8 cellular contexts compared by ENCODE assay signal in genomic region chr11:47640506-47640905, GRCh38. TPM values are rescaled to one million over a fixed set of nuclear protein-coding genes. Genes with fewer than 3 reads are reported as not detected.
DNase-seq lines count a peak whose midpoint lies in the region; ATAC-seq and TF ChIP-seq lines count a peak whose summit lies in the region.
"Not testable (repeated sequence)": the region's sequence is repeated elsewhere in the genome, so short reads cannot be mapped to it uniquely, and the experiment has no call there.

No MANE protein-coding gene starts in this region.

- intact Hi-C loops in A673 (cut with micrococcal nuclease; ENCODE audit: unreplicated experiment) = loop anchor here (5.0 to 10.0 kb wide), 2 partner anchors 56 to 207 kb away; partner anchors contain the start of genes FAM180B and NUP160
- intact Hi-C loops in psoas muscle (cut with DNase I) = loop anchor here (5.0 kb wide), 2 partner anchors 127 to 207 kb away; partner anchors contain the start of genes FNBP4 (in 2 of the 2) and NUP160 (in 1 of the 2)

- 43 to 65% (median 54%) methylated on average over 6 of the region's 6 CpGs for WGBS in psoas muscle, 3 donors

- peak overlapping the region; percentile 82 for H3K9ac ChIP-seq in DND-41 (ENCODE audit: low read depth, low read length)

- H3K4me1 ChIP-seq in A673 (ENCODE audit: insufficient read depth, low read length, poor library complexity, severe bottlenecking) (peaks cover 15% of the 10 kb centered on the region), DND-41 (ENCODE audit: insufficient read depth, low read length) (peaks cover 32% of the 10 kb centered on the region), psoas muscle (peaks cover 12% of the 10 kb centered on the region)

- peaks cover 27% of the 10 kb centered on the region for H3K4me1 Mint-ChIP-seq in activated CD4-positive, alpha-beta T cell treated with anti-CD3 and anti-CD28 coated beads, Interleukin-2, amount 10 ng/mL, durations not matched to agents 7 days and 5 days
- peaks cover 21% of the 10 kb centered on the region for H3K4me1 Mint-ChIP-seq in activated naive CD8-positive, alpha-beta T cell treated with anti-CD3 and anti-CD28 coated beads, Interleukin-2, amount 10 ng/mL, durations not matched to agents 7 days and 5 days

- peaks cover 43% of the 10 kb centered on the region for H3K79me2 ChIP-seq in DND-41 (ENCODE audit: insufficient read depth, low read length)

- H2AFZ ChIP-seq in DND-41 (ENCODE audit: low read depth, low read length) = not testable (repeated sequence)

- H3K27ac ChIP-seq in A673 (ENCODE audit: low read depth, low read length, poor library complexity, severe bottlenecking) = peak overlapping the region; percentile 79
- not testable (repeated sequence) for H3K27ac ChIP-seq in DND-41 (ENCODE audit: low read length)
- H3K27ac ChIP-seq in psoas muscle = peak overlapping the region; percentile 95

- H3K36me3 ChIP-seq in A673 (ENCODE audit: insufficient read depth, low read length, poor library complexity, severe bottlenecking) = peaks cover 30% of the 10 kb centered on the region
- peaks cover 43% of the 10 kb centered on the region for H3K36me3 ChIP-seq in DND-41 (ENCODE audit: insufficient read depth, low read length)
- peaks cover 2 to 42% of the 10 kb centered on the region in 2 donors for H3K36me3 ChIP-seq in psoas muscle (ENCODE audit: insufficient read depth in 1 of 2, low read depth in 1 of 2)

- peaks cover 28% of the 10 kb centered on the region for H3K36me3 Mint-ChIP-seq in activated CD4-positive, alpha-beta T cell treated with anti-CD3 and anti-CD28 coated beads, Interleukin-2, amount 10 ng/mL, durations not matched to agents 7 days and 5 days (ENCODE audit: low read depth)
- peaks cover 15% of the 10 kb centered on the region for H3K36me3 Mint-ChIP-seq in activated naive CD8-positive, alpha-beta T cell treated with anti-CD3 and anti-CD28 coated beads, Interleukin-2, amount 10 ng/mL, durations not matched to agents 7 days and 5 days

- not testable (repeated sequence) for H4K20me1 ChIP-seq in DND-41 (ENCODE audit: insufficient read depth, low read length)

- peak overlapping the region; percentile 100 for H3K4me3 Mint-ChIP-seq in activated CD4-positive, alpha-beta T cell treated with anti-CD3 and anti-CD28 coated beads, Interleukin-2, amount 10 ng/mL, durations not matched to agents 7 days and 5 days
- H3K4me3 Mint-ChIP-seq in activated naive CD8-positive, alpha-beta T cell treated with anti-CD3 and anti-CD28 coated beads, Interleukin-2, amount 10 ng/mL, durations not matched to agents 7 days and 5 days = peak overlapping the region; percentile 95

- not testable (repeated sequence) for DNase-seq in A673 (ENCODE audit: low spot score); DND-41; NB4 (ENCODE audit: low read depth); activated CD4-positive, alpha-beta T cell treated with anti-CD3 and anti-CD28 coated beads, Interleukin-2, amount 10 ng/mL, durations not matched to agents 7 days and 5 days; activated naive CD8-positive, alpha-beta T cell treated with anti-CD3 and anti-CD28 coated beads, Interleukin-2, amount 10 ng/mL, durations not matched to agents 7 days and 5 days; psoas muscle
- DNase-seq in fibroblast of gingiva (ENCODE audit: low read depth) = peak; percentile 47
- DNase-seq in medulla oblongata (ENCODE audit: extremely low spot score) = peak; percentile 30

- peak overlapping the region; percentile 74 for H3K4me2 ChIP-seq in DND-41 (ENCODE audit: insufficient read depth, low read length)

- not testable (repeated sequence) for H3K9me3 Mint-ChIP-seq in activated CD4-positive, alpha-beta T cell treated with anti-CD3 and anti-CD28 coated beads, Interleukin-2, amount 10 ng/mL, durations not matched to agents 7 days and 5 days; activated naive CD8-positive, alpha-beta T cell treated with anti-CD3 and anti-CD28 coated beads, Interleukin-2, amount 10 ng/mL, durations not matched to agents 7 days and 5 days

- ATAC-seq in DND-41 (ENCODE audit: insufficient read depth, low read depth); activated naive CD8-positive, alpha-beta T cell treated with anti-CD3 and anti-CD28 coated beads, Interleukin-2, amount 10 ng/mL, durations not matched to agents 7 days and 5 days (ENCODE audit: low read depth); psoas muscle: not testable (repeated sequence)

- TF ChIP-seq POLR2A in NB4 (IDR thresholded peaks at IDR 0.05; ENCODE audit: extremely low read depth, insufficient read length) = not testable (repeated sequence)

- H3K9me3 ChIP-seq in A673 (ENCODE audit: low read depth, low read length, poor library complexity, severe bottlenecking); DND-41 (ENCODE audit: insufficient read depth, low read length, severe bottlenecking); psoas muscle: not testable (repeated sequence)

- not testable (repeated sequence) for H3K27ac Mint-ChIP-seq in activated CD4-positive, alpha-beta T cell treated with anti-CD3 and anti-CD28 coated beads, Interleukin-2, amount 10 ng/mL, durations not matched to agents 7 days and 5 days; activated naive CD8-positive, alpha-beta T cell treated with anti-CD3 and anti-CD28 coated beads, Interleukin-2, amount 10 ng/mL, durations not matched to agents 7 days and 5 days

- not testable (repeated sequence) for H3K27me3 Mint-ChIP-seq in activated CD4-positive, alpha-beta T cell treated with anti-CD3 and anti-CD28 coated beads, Interleukin-2, amount 10 ng/mL, durations not matched to agents 7 days and 5 days; activated naive CD8-positive, alpha-beta T cell treated with anti-CD3 and anti-CD28 coated beads, Interleukin-2, amount 10 ng/mL, durations not matched to agents 7 days and 5 days

- H3K27me3 ChIP-seq in A673 (replicated peaks; ENCODE audit: insufficient read depth, low read depth, low read length, poor library complexity); DND-41 (ENCODE audit: insufficient read depth, low read length, poor library complexity); psoas muscle (ENCODE audit: insufficient read depth in 3 of 3, low read length in 2 of 3): not testable (repeated sequence)

- not testable (repeated sequence) for BruUV-seq in A673 (replicated peaks; lab: Mats Ljungman, UMichigan)

- POLR2A ChIA-PET in A673 (lab: Charles Lee; ENCODE audit: low non-redundant PET); activated CD4-positive, alpha-beta T cell treated with anti-CD3 and anti-CD28 coated beads, Interleukin-2, amount 10 ng/mL, durations not matched to agents 7 days and 5 days (lab: Charles Lee): not testable (repeated sequence)
- POLR2A ChIA-PET in activated naive CD8-positive, alpha-beta T cell treated with anti-CD3 and anti-CD28 coated beads, Interleukin-2, amount 10 ng/mL, durations not matched to agents 7 days and 5 days (lab: Charles Lee) = interaction anchor here (5.4 kb wide), 1 partner anchor 75 kb away, joined by 29 read pairs; the partner anchor contains the start of gene AGBL2

- CTCF ChIA-PET in A673 (lab: Charles Lee) = interaction anchor here (0.6 kb wide), 1 partner anchor 87 kb away, joined by 4 read pairs; no protein-coding TSS in a partner anchor
- CTCF ChIA-PET in activated CD4-positive, alpha-beta T cell treated with anti-CD3 and anti-CD28 coated beads, Interleukin-2, amount 10 ng/mL, durations not matched to agents 7 days and 5 days (lab: Charles Lee) = not testable (repeated sequence)

- H3K4me3 ChIP-seq in A673 (ENCODE audit: low read depth, low read length, poor library complexity, severe bottlenecking); DND-41 (ENCODE audit: low read depth in 1 of 2, low read length in 2 of 2): not testable (repeated sequence)
- H3K4me3 ChIP-seq in NB4 (ENCODE audit: low read depth, low read length) (peak overlapping the region; percentile 76), psoas muscle (peak overlapping the region; percentile 89)

- not testable (repeated sequence) for TF ChIP-seq CTCF in A673 (conservative IDR thresholded peaks at IDR 0.05; ENCODE audit: low read depth, low read length); DND-41 (IDR thresholded peaks at IDR 0.05; ENCODE audit: borderline replicate concordance, extremely low read depth, low read length, poor library complexity, severe bottlenecking); NB4 (IDR thresholded peaks at IDR 0.05; ENCODE audit: low read depth, low read length); psoas muscle (IDR thresholded peaks at IDR 0.05)

RNA-seq across cellular contexts. Expression of gene MTCH2, which starts 1.9 kb away (rescaled TPM):
- 367 and 382 TPM in 2 replicates for total RNA-seq in A673 (2021)
- 10 to 100 TPM; 76.6 to 89.4 TPM for total RNA-seq in activated CD4-positive, alpha-beta T cell treated with anti-CD3 and anti-CD28 coated beads, Interleukin-2, amount 10 ng/mL, durations not matched to agents 7 days and 5 days
- 10 to 100 TPM; 61.4 to 66.8 TPM for total RNA-seq in activated naive CD8-positive, alpha-beta T cell treated with anti-CD3 and anti-CD28 coated beads, Interleukin-2, amount 10 ng/mL, durations not matched to agents 7 days and 5 days
- 100 to 1,000 TPM in 2 of 4 donors, 10 to 100 TPM in 2; 75.2 to 147 (median 100) TPM for total RNA-seq in psoas muscle
- 100 to 1,000 TPM in 2 of 3 donors, 10 to 100 TPM in 1; 85.4 to 152 (median 108) TPM for polyA plus RNA-seq in psoas muscle

RNA-seq across cellular contexts. Expression of gene C1QTNF4, which starts 46.3 kb away (rescaled TPM):
- total RNA-seq in A673 (2021) (0.31 and 0.41 TPM in 2 replicates), psoas muscle (under 1 TPM in 3 of 4 donors, not detected in 1; 0.27 to 0.42 (median 0.39) TPM)
- under 1 TPM in 1 of 2 experiments, not detected in 1; 0.22 TPM for total RNA-seq in activated CD4-positive, alpha-beta T cell treated with anti-CD3 and anti-CD28 coated beads, Interleukin-2, amount 10 ng/mL, durations not matched to agents 7 days and 5 days
- total RNA-seq in activated naive CD8-positive, alpha-beta T cell treated with anti-CD3 and anti-CD28 coated beads, Interleukin-2, amount 10 ng/mL, durations not matched to agents 7 days and 5 days = under 1 TPM; 0.43 to 0.47 TPM
- polyA plus RNA-seq in psoas muscle = under 1 TPM; 0.19 to 0.70 (median 0.20) TPM

RNA-seq across cellular contexts. Expression of gene FAM180B, which starts 54.0 kb away (rescaled TPM):
- total RNA-seq in A673 (2021) = 0.28 and 0.62 TPM in 2 replicates
- total RNA-seq in activated CD4-positive, alpha-beta T cell treated with anti-CD3 and anti-CD28 coated beads, Interleukin-2, amount 10 ng/mL, durations not matched to agents 7 days and 5 days = under 1 TPM in 1 of 2 experiments, not detected in 1; 0.25 TPM
- total RNA-seq in activated naive CD8-positive, alpha-beta T cell treated with anti-CD3 and anti-CD28 coated beads, Interleukin-2, amount 10 ng/mL, durations not matched to agents 7 days and 5 days = not detected
- total RNA-seq in psoas muscle = under 1 TPM in 2 of 4 donors, not detected in 2; 0.15 to 0.26 TPM
- polyA plus RNA-seq in psoas muscle = under 1 TPM; 0.04 to 0.51 (median 0.08) TPM
